14 cellular contexts compared by ENCODE assay signal in genomic region chr12:124738636-124739467, GRCh38.
DNase-seq lines count a peak whose midpoint lies in the region; ATAC-seq and TF ChIP-seq lines count a peak whose summit lies in the region.
"Had no signal": no experiment of that assay in that cellular context is flagged by ENCODE, and none has a peak within 500 bp of the region (broad histone marks: within the 10 kb centered on the region; RNA-seq: fewer than 3 reads in every experiment).

No MANE protein-coding gene starts in this region.

- intact Hi-C loops in HCT116 (cut with micrococcal nuclease): no loop called here

- H3K4me3 ChIP-seq in HCT116 (replicated peaks in 1 of 2; ENCODE audit: low read depth in 1 of 2, low read length in 2 of 2): peak overlapping the region in 1 of 2 experiments; percentile 29; a peak in 2 of 4 replicates
- no peak overlapping the region for H3K4me3 ChIP-seq in fibroblast of mammary gland (ENCODE audit: control insufficient read depth, low read depth, low read length)

- peak overlapping the region; percentile 66 for H2AFZ ChIP-seq in HCT116 (ENCODE audit: low read depth, low read length, poor library complexity, severe bottlenecking)

- CTCF ChIA-PET in HCT116 (lab: Charles Lee) (no interaction called here), WTC11 (lab: Charles Lee) (no interaction called here)

- TF ChIP-seq CTCF in HCT116 (IDR thresholded peaks at IDR 0.05 in 2 of 3, conservative IDR thresholded peaks at IDR 0.05 in 1 of 3; ENCODE audit: borderline replicate concordance in 1 of 3, insufficient read depth in 1 of 3, low read depth in 2 of 3, low read length in 2 of 3) (no peak), WTC11 (IDR thresholded peaks at IDR 0.05) (no peak), fibroblast of mammary gland (conservative IDR thresholded peaks at IDR 0.05; ENCODE audit: control insufficient read depth, insufficient read depth, low read depth, low read length) (no peak)

- no peaks in the 10 kb centered on the region for H3K27me3 ChIP-seq in HCT116 (ENCODE audit: insufficient read depth, low read length)

- H3K9me2 ChIP-seq in HCT116 (ENCODE audit: insufficient read depth): no peaks in the 10 kb centered on the region

- H3K36me3 ChIP-seq in HCT116 (ENCODE audit: control insufficient read depth in 1 of 2, insufficient read depth in 2 of 2, low read length in 2 of 2): no peaks in the 10 kb centered on the region

- H3K9me3 Mint-ChIP-seq in WTC11: no peaks in the 10 kb centered on the region
- H3K9me3 Mint-ChIP-seq: CD4-positive, CD25-positive, alpha-beta regulatory T cell had no signal

- H3K36me3 Mint-ChIP-seq in WTC11: no peaks in the 10 kb centered on the region
- H3K36me3 Mint-ChIP-seq: activated naive CD8-positive, alpha-beta T cell had no signal

- no peak overlapping the region for H3K27ac Mint-ChIP-seq in WTC11
- H3K27ac Mint-ChIP-seq: activated naive CD8-positive, alpha-beta T cell; CD4-positive, CD25-positive, alpha-beta regulatory T cell had no signal

- no peak for TF ChIP-seq RAD21 in HCT116 (IDR thresholded peaks at IDR 0.05; ENCODE audit: low read depth)

- H3K27me3 Mint-ChIP-seq in WTC11 (ENCODE audit: low read depth): no peaks in the 10 kb centered on the region
- H3K27me3 Mint-ChIP-seq: activated naive CD8-positive, alpha-beta T cell had no signal

- RAD21 ChIA-PET in HCT116 (lab: Charles Lee; ENCODE audit: low non-redundant PET in 1 of 2, low total read pairs in 2 of 2, uncharacterized antibody in 2 of 2, unreplicated experiment in 2 of 2): interaction anchor here in 1 of 2 experiments (0.6 kb wide), 1 partner anchor 13 kb away, joined by 3 read pairs; no protein-coding TSS in a partner anchor

- POLR2A ChIA-PET in HCT116 (lab: Charles Lee) (interaction anchor here (0.6 kb wide), 1 partner anchor 1848 kb away, joined by 4 read pairs; no protein-coding TSS in a partner anchor), WTC11 (lab: Charles Lee) (no interaction called here)

- H3K9ac ChIP-seq in HCT116 (ENCODE audit: low read length): no peak overlapping the region

- DNase-seq in HCT116 (ENCODE audit: low read depth, low spot score) (no peak), WTC11 (ENCODE audit: low spot score) (no peak), fibroblast of mammary gland (ENCODE audit: low read depth) (peak; percentile 46), retina (peak; percentile 53), COLO668 (lab: John Stamatoyannopoulos, UW; ENCODE audit: unreplicated experiment) (no peak), globus pallidus (ENCODE audit: low spot score) (no peak)
- DNase-seq in activated CD4-positive, alpha-beta T cell treated with anti-CD3 and anti-CD28 coated beads for 4 hours: no peak
- DNase-seq: activated CD4-positive, alpha-beta T cell treated with anti-CD3 and anti-CD28 coated beads for 1 hour; activated T-cell treated with anti-CD3 and anti-CD28 coated beads, Interleukin-2, amount 50 U/mL, for 1 hour; CD4-positive, CD25-positive, alpha-beta regulatory T cell; cerebellar nuclear complex; NCI-H2029; NCI-H524 treated with DMSO at 0.1 percent for 48 hours had no signal

- peak; percentile 29 for ATAC-seq in HCT116
- ATAC-seq in WTC11: no peak

- no peak for TF ChIP-seq POLR2A in HCT116 (IDR thresholded peaks at IDR 0.05; ENCODE audit: borderline replicate concordance, extremely low read depth, insufficient read depth, insufficient read length)

- no peaks in the 10 kb centered on the region for H3K9me3 ChIP-seq in HCT116 (ENCODE audit: control insufficient read depth in 1 of 2, insufficient read depth in 1 of 2, low read depth in 1 of 2, low read length in 2 of 2)

- BruUV-seq in HCT116 (replicated peaks; lab: Mats Ljungman, UMichigan): no TSS peak

- no peak overlapping the region for H3K4me3 Mint-ChIP-seq in WTC11
- H3K4me3 Mint-ChIP-seq: activated naive CD8-positive, alpha-beta T cell had no signal

- H3K4me1 ChIP-seq in HCT116 (ENCODE audit: control insufficient read depth in 1 of 2, insufficient read depth in 2 of 2, low read length in 2 of 2): peaks cover 55 to 60% of the 10 kb centered on the region in 2 experiments

- H3K4me2 ChIP-seq in HCT116 (ENCODE audit: low read length): peak overlapping the region; percentile 73

- H3K27ac ChIP-seq in HCT116 (ENCODE audit: low read depth, low read length): peak overlapping the region; percentile 35; the same call in 1 of the 2 replicates

- H3K4me1 Mint-ChIP-seq in WTC11: peaks cover 21% of the 10 kb centered on the region
- H3K4me1 Mint-ChIP-seq: CD4-positive, CD25-positive, alpha-beta regulatory T cell had no signal

- no peaks in the 10 kb centered on the region for H3K79me2 ChIP-seq in HCT116 (ENCODE audit: insufficient read depth, low read length)

- H4K20me1 ChIP-seq in HCT116 (ENCODE audit: insufficient read depth): no peaks in the 10 kb centered on the region

TF ChIP-seq in HCT116, 20 proteins besides CTCF, POLR2A, EP300 and RAD21 (continues in another document):
- TF ChIP-seq SRF (IDR thresholded peaks at IDR 0.05; ENCODE audit: low read depth) (no peak), EZH2phosphoT487 (IDR thresholded peaks at IDR 0.05; ENCODE audit: borderline replicate concordance) (no peak), POLR2AphosphoS5 (IDR thresholded peaks at IDR 0.05; ENCODE audit: low read depth, low read length) (no peak), REST (IDR thresholded peaks at IDR 0.05; ENCODE audit: low read depth) (no peak), FOSL1 (IDR thresholded peaks at IDR 0.05; ENCODE audit: low read depth) (no peak), CBX3 (IDR thresholded peaks at IDR 0.05; ENCODE audit: low read depth) (no peak)
- TF ChIP-seq, protein P1, sequence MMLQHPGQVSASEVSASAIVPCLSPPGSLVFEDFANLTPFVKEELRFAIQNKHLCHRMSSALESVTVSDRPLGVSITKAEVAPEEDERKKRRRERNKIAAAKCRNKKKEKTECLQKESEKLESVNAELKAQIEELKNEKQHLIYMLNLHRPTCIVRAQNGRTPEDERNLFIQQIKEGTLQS (IDR thresholded peaks at IDR 0.05): no peak

TF ChIP-seq in WTC11, 78 proteins besides CTCF, POLR2A, EP300 and RAD21:
- 0 out of 2 replicates have a peak, but pooled peaks have one; percentile 40 for TF ChIP-seq GTF2I (CRISPR knock-in tag; conservative IDR thresholded peaks at IDR 0.05)
- no peak for TF ChIP-seq E2F5 (CRISPR knock-in tag; IDR thresholded peaks at IDR 0.05)
- peak; percentile 38; the same call in 1 of the 2 replicates for TF ChIP-seq USF2 (CRISPR knock-in tag; IDR thresholded peaks at IDR 0.05)
- TF ChIP-seq, protein P2, sequence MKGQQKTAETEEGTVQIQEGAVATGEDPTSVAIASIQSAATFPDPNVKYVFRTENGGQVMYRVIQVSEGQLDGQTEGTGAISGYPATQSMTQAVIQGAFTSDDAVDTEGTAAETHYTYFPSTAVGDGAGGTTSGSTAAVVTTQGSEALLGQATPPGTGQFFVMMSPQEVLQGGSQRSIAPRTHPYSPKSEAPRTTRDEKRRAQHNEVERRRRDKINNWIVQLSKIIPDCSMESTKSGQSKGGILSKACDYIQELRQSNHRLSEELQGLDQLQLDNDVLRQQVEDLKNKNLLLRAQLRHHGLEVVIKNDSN (CRISPR knock-in tag; IDR thresholded peaks at IDR 0.05): 0 out of 2 replicates have a peak, but pooled peaks have one; percentile 19
- TF ChIP-seq, protein P3, sequence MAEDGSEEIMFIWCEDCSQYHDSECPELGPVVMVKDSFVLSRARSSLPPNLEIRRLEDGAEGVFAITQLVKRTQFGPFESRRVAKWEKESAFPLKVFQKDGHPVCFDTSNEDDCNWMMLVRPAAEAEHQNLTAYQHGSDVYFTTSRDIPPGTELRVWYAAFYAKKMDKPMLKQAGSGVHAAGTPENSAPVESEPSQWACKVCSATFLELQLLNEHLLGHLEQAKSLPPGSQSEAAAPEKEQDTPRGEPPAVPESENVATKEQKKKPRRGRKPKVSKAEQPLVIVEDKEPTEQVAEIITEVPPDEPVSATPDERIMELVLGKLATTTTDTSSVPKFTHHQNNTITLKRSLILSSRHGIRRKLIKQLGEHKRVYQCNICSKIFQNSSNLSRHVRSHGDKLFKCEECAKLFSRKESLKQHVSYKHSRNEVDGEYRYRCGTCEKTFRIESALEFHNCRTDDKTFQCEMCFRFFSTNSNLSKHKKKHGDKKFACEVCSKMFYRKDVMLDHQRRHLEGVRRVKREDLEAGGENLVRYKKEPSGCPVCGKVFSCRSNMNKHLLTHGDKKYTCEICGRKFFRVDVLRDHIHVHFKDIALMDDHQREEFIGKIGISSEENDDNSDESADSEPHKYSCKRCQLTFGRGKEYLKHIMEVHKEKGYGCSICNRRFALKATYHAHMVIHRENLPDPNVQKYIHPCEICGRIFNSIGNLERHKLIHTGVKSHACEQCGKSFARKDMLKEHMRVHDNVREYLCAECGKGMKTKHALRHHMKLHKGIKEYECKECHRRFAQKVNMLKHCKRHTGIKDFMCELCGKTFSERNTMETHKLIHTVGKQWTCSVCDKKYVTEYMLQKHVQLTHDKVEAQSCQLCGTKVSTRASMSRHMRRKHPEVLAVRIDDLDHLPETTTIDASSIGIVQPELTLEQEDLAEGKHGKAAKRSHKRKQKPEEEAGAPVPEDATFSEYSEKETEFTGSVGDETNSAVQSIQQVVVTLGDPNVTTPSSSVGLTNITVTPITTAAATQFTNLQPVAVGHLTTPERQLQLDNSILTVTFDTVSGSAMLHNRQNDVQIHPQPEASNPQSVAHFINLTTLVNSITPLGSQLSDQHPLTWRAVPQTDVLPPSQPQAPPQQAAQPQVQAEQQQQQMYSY (CRISPR knock-in tag; IDR thresholded peaks at IDR 0.05): no peak

Comparison
In these comparisons a context has a peak if more than half of its experiments do, and no peak if none do; other contexts are left out.
1. DNase-seq: peak in fibroblast of mammary gland (single experiment) and retina (single experiment); none in HCT116 (single experiment), WTC11 (single experiment), COLO668 (single experiment), globus pallidus (single experiment) and activated CD4-positive, alpha-beta T cell treated with anti-CD3 and anti-CD28 coated beads for 4 hours (0 of 2).